Comparison of ENCODE assay signal across 1 cellular context in the genomic region with DNA sequence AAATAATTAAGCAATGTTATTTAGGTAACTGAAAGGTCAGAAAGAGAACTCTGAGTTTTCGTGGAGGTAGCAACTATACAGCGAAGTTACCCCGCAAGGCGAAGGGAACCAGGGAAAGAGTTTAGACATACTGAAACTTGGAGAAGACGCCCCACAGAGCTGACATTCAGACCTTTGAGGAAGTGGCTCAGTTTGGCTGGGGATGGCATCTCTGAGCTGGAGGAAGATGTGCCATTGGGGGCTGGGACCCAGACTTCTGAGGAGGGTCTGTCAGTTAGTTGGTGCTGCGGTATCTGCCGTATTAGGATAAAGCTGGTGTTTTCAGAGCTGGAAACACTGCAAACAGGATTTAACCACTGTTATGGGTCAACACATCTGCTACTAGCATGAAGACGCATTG.
TF ChIP-seq lines count a peak whose summit lies in the region.

No MANE protein-coding gene starts in this region.

TF ChIP-seq in GM23338, 12 proteins besides CTCF, POLR2A, EP300 and RAD21 (continued from another document):
- no peak for TF ChIP-seq STAT1 (IDR thresholded peaks at IDR 0.05; ENCODE audit: unreplicated experiment)
